In the genomic region with DNA sequence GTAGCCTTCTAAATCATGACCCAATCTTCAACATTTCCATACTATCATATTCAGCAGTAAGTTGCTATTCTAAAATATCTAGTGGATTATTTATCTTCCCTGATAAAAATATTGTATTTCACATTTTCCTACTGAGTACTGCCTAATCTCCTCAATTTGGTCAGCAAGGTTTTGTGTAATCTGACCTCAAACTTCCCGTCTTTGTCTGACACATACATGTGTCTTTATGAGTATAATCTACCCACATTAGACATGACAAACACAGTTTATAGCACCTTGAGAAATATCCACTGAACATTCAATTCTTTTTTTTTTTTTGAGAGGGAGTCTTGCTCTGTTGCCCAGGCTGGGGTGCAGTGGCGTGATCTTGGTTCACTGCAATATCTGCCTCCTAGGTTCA, we compare ENCODE assay signal across 24 cellular contexts.
"Had no signal": no experiment of that assay in that cellular context is flagged by ENCODE, and none has a peak within 500 bp of the region (broad histone marks: within the 10 kb centered on the region; RNA-seq: fewer than 3 reads in every experiment).

No MANE protein-coding gene starts in this region.

- H3K4me1 Mint-ChIP-seq: naive thymus-derived CD4-positive, alpha-beta T cell; neural progenitor cell; stimulated activated memory B cell treated with anti-CD40 and anti-IgM and Interleukin-4, amounts not matched to agents 10 μg/mL and 1 μg/mL and 100 μg/mL, for 72 hours had no signal

- H3K27ac Mint-ChIP-seq: naive thymus-derived CD4-positive, alpha-beta T cell; natural killer cell; nephron; neural progenitor cell; progenitor cell of endocrine pancreas; stimulated activated memory B cell treated with anti-CD40 and anti-IgM and Interleukin-4, amounts not matched to agents 10 μg/mL and 1 μg/mL and 100 μg/mL, for 72 hours had no signal

- H3K36me3 Mint-ChIP-seq: naive thymus-derived CD4-positive, alpha-beta T cell; natural killer cell; neural progenitor cell; stimulated activated memory B cell treated with anti-CD40 and anti-IgM and Interleukin-4, amounts not matched to agents 10 μg/mL and 1 μg/mL and 100 μg/mL, for 72 hours had no signal

- DNase-seq: naive thymus-derived CD4-positive, alpha-beta T cell; natural killer cell; occipital lobe; ovary; posterior cingulate gyrus; psoas muscle; right cardiac atrium; right lobe of liver; sigmoid colon; small intestine; stimulated activated CD4-positive, alpha-beta T cell treated with anti-CD3 and anti-CD28 coated beads, Interleukin-15, amount 100 ng/mL, for 24 hours; stimulated activated CD4-positive, alpha-beta T cell treated with anti-CD3 and anti-CD28 coated beads, Interleukin-2, amount 100 ng/mL, for 24 hours; stimulated activated CD4-positive, alpha-beta T cell treated with anti-CD3 and anti-CD28 coated beads, Interleukin-2, amount 100 ng/mL, for 48 hours; stimulated activated CD4-positive, alpha-beta T cell treated with anti-CD3 and anti-CD28 coated beads, Interleukin-4, amount 100 ng/mL, for 24 hours; stimulated activated naive CD4-positive, alpha-beta T cell; stimulated activated naive CD8-positive, alpha-beta T cell treated with anti-CD3 and anti-CD28 coated beads, Interleukin-15, Interleukin-2, amounts not matched to agents 100 U/mL and 50 U/mL, for 24 hours; stomach; thyroid gland; trophoblast cell; upper lobe of left lung had no signal

- H3K9me3 Mint-ChIP-seq: natural killer cell, neural progenitor cell had no signal

- ATAC-seq: naive thymus-derived CD4-positive, alpha-beta T cell; natural killer cell; psoas muscle; right cardiac atrium; right lobe of liver; stimulated activated memory B cell treated with anti-CD40 and anti-IgM and Interleukin-4, amounts not matched to agents 10 μg/mL and 1 μg/mL and 100 μg/mL, for 72 hours; stimulated activated naive CD8-positive, alpha-beta T cell treated with anti-CD3 and anti-CD28 coated beads, Interleukin-15, Interleukin-2, amounts not matched to agents 100 U/mL and 50 U/mL, for 24 hours had no signal

- H3K4me3 Mint-ChIP-seq: naive thymus-derived CD4-positive, alpha-beta T cell; natural killer cell; nephron; neural progenitor cell; stimulated activated memory B cell treated with anti-CD40 and anti-IgM and Interleukin-4, amounts not matched to agents 10 μg/mL and 1 μg/mL and 100 μg/mL, for 72 hours had no signal
